ENCODE assay signal across 1 cellular context in the genomic region with DNA sequence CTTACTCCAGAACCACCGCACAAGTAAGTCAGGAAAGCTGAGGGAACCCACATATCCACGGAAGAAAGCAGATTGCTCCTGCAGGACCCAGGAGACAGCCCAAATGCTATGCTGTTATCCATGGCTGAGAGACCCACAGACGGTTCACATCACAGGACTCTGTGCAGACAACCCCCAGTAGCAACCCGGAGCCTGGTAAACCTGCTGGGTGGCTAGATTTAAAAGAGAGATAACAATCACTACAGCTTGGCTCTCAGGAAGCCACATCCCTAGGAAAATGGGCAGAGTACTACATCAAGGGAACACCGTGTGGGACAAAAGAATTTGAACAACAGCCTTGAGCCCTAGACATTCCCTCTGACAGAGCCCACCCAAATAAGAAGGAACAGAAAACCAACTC.
TF ChIP-seq lines count a peak whose summit lies in the region.

No MANE protein-coding gene starts in this region.

TF ChIP-seq in H1, 55 proteins besides CTCF, POLR2A, EP300 and RAD21 (continued from another document):
- TF ChIP-seq, protein P1, sequence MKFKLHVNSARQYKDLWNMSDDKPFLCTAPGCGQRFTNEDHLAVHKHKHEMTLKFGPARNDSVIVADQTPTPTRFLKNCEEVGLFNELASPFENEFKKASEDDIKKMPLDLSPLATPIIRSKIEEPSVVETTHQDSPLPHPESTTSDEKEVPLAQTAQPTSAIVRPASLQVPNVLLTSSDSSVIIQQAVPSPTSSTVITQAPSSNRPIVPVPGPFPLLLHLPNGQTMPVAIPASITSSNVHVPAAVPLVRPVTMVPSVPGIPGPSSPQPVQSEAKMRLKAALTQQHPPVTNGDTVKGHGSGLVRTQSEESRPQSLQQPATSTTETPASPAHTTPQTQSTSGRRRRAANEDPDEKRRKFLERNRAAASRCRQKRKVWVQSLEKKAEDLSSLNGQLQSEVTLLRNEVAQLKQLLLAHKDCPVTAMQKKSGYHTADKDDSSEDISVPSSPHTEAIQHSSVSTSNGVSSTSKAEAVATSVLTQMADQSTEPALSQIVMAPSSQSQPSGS (IDR thresholded peaks at IDR 0.05; ENCODE audit: low read length): no peak
- TF ChIP-seq CEBPB (IDR thresholded peaks at IDR 0.05; ENCODE audit: low read depth, low read length) (no peak), TAF1 (IDR thresholded peaks at IDR 0.05; ENCODE audit: low read depth, low read length) (no peak), RXRA (IDR thresholded peaks at IDR 0.05; ENCODE audit: insufficient read depth, low read depth, low read length) (no peak), FOSL1 (IDR thresholded peaks at IDR 0.05; ENCODE audit: insufficient read depth, low read depth, low read length) (no peak), BACH1 (IDR thresholded peaks at IDR 0.05; ENCODE audit: low read length) (no peak), ATF3 (IDR thresholded peaks at IDR 0.05; ENCODE audit: insufficient read depth, low read depth, low read length) (no peak), SUZ12 (IDR thresholded peaks at IDR 0.05; ENCODE audit: low read length) (no peak)
TF ChIP-seq in H1: peak in this region for 0.
